ENCODE assay signal across 16 cellular contexts in genomic region chr12:7114008-7114407, GRCh38. TPM values are rescaled to one million over a fixed set of nuclear protein-coding genes. Genes with fewer than 3 reads are reported as not detected.
"Had no signal": no experiment of that assay in that cellular context is flagged by ENCODE, and none has a peak within 500 bp of the region (broad histone marks: within the 10 kb centered on the region; RNA-seq: fewer than 3 reads in every experiment).

No MANE protein-coding gene starts in this region.

- H3K4me1 ChIP-seq: prostate gland had no signal

- H2AFZ ChIP-seq: hepatocyte had no signal

- H3K4me3 ChIP-seq: body of pancreas, cardiac muscle cell, hepatocyte, left ventricle myocardium inferior, ovary, prostate gland, transverse colon, vagina had no signal

- H3K9me3 ChIP-seq: body of pancreas, left ventricle myocardium inferior, neutrophil, ovary, prostate gland, transverse colon, vagina had no signal

- ATAC-seq: activated naive CD8-positive, alpha-beta T cell treated with anti-CD3 and anti-CD28 coated beads, Interleukin-2, amount 50 U/mL, for 24 hours had no signal

- DNase-seq: activated CD4-positive, alpha-beta T cell treated with anti-CD3 and anti-CD28 coated beads for 1 hour; glutamatergic neuron; left ventricle myocardium inferior; stimulated activated CD4-positive, alpha-beta T cell treated with anti-CD3 and anti-CD28 coated beads, Interleukin-12 subunit alpha, Interleukin-12 subunit beta, amount 100 ng/mL, for 4 hours had no signal

- H3K4me2 ChIP-seq: hepatocyte had no signal

- H3K27ac ChIP-seq: body of pancreas, cardiac muscle cell, hepatocyte, left ventricle myocardium inferior, neutrophil, prostate gland, transverse colon, VCaP had no signal

- H3K27me3 ChIP-seq: body of pancreas, cardiac muscle cell, hepatocyte, neutrophil, ovary, transverse colon, vagina had no signal

- H3K36me3 ChIP-seq: cardiac muscle cell, left ventricle myocardium inferior, ovary, prostate gland, transverse colon, vagina had no signal

RNA-seq across cellular contexts. Expression of gene RBP5, which starts 14.7 kb away (rescaled TPM):
- total RNA-seq: dermis blood vessel endothelial cell; natural killer cell treated with Interleukin-12 subunit alpha and Interleukin-12 subunit beta and Interleukin-15 and Interleukin-18, amount 100 ng/mL, for 72 hours had no signal
